8 cellular contexts compared by ENCODE assay signal in the genomic region with DNA sequence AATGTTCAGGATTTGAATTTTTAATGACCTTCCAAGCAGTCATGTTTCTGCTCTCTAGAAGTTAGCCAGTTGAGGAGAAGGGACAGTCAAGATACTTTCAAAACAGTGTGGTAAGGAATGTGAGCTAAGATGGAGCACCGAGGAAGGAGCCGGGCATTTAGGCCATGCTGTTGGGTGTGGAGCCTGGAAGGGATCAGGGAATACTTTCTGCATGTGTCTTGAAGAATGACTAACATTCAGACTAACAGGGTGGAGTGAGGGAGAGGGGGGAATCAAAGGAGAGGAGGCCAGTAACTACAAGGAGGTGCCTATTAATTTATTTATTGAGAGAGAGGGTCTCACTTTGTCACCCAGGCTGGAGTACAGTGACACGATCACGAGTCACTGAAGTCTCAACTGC. TPM values are rescaled to one million over a fixed set of nuclear protein-coding genes. Genes with fewer than 3 reads are reported as not detected.
DNase-seq lines count a peak whose midpoint lies in the region; ATAC-seq, FAIRE-seq and TF ChIP-seq lines count a peak whose summit lies in the region.
"Not testable (repeated sequence)": the region's sequence is repeated elsewhere in the genome, so short reads cannot be mapped to it uniquely, and the experiment has no call there.

No MANE protein-coding gene starts in this region.

- H3K4me1 Mint-ChIP-seq in GM23338; MCF 10A (ENCODE audit: insufficient read depth, unreplicated experiment): not testable (repeated sequence)
- H3K4me1 Mint-ChIP-seq in activated CD8-positive, alpha-beta memory T cell treated with anti-CD3 and anti-CD28 coated beads, Interleukin-2, amount 10 ng/mL, durations not matched to agents 7 days and 5 days = peaks cover 26% of the 10 kb centered on the region
- H3K4me1 Mint-ChIP-seq in naive B cell = peaks cover 16 to 79% (median 64%) of the 10 kb centered on the region in 3 donors
- peaks cover 64% of the 10 kb centered on the region for H3K4me1 Mint-ChIP-seq in stimulated activated naive CD8-positive, alpha-beta T cell treated with anti-CD3 and anti-CD28 coated beads, Interleukin-15, Interleukin-2, amounts not matched to agents 100 ng/mL and 50 ng/mL, for 24 hours (ENCODE audit: low read depth)

- ATAC-seq in GM23338; activated CD8-positive, alpha-beta memory T cell treated with anti-CD3 and anti-CD28 coated beads, Interleukin-2, amount 10 ng/mL, durations not matched to agents 7 days and 5 days; naive B cell (ENCODE audit: low read depth in 2 of 2): not testable (repeated sequence)

- intact Hi-C loops in MCF 10A (cut with micrococcal nuclease) = not testable (repeated sequence)

- not testable (repeated sequence) for TF ChIP-seq CTCF in AG10803 (conservative IDR thresholded peaks at IDR 0.05; ENCODE audit: low read length); GM23338 (conservative IDR thresholded peaks at IDR 0.05; ENCODE audit: low read depth in 2 of 2); MCF 10A (IDR thresholded peaks at IDR 0.05; ENCODE audit: unreplicated experiment); fibroblast of pulmonary artery (IDR thresholded peaks at IDR 0.05; ENCODE audit: low read length, missing control alignments)

- H3K27me3 Mint-ChIP-seq in GM23338 (ENCODE audit: insufficient read depth, low read depth, poor library complexity) = peaks cover 12% of the 10 kb centered on the region
- not testable (repeated sequence) for H3K27me3 Mint-ChIP-seq in activated CD8-positive, alpha-beta memory T cell treated with anti-CD3 and anti-CD28 coated beads, Interleukin-2, amount 10 ng/mL, durations not matched to agents 7 days and 5 days; MCF 10A (ENCODE audit: insufficient read depth, unreplicated experiment); naive B cell; stimulated activated naive CD8-positive, alpha-beta T cell treated with anti-CD3 and anti-CD28 coated beads, Interleukin-15, Interleukin-2, amounts not matched to agents 100 ng/mL and 50 ng/mL, for 24 hours

- FAIRE-seq in RCC 7860 (lab: Jason Lieb, UNC) = peak; percentile 82

- H4K20me1 ChIP-seq in GM23338 (replicated peaks; ENCODE audit: insufficient read depth) = not testable (repeated sequence)

- H2AFZ ChIP-seq in GM23338 = not testable (repeated sequence)

- H3K9me3 Mint-ChIP-seq in GM23338; activated CD8-positive, alpha-beta memory T cell treated with anti-CD3 and anti-CD28 coated beads, Interleukin-2, amount 10 ng/mL, durations not matched to agents 7 days and 5 days (ENCODE audit: low read depth); MCF 10A (ENCODE audit: unreplicated experiment); naive B cell; stimulated activated naive CD8-positive, alpha-beta T cell treated with anti-CD3 and anti-CD28 coated beads, Interleukin-15, Interleukin-2, amounts not matched to agents 100 ng/mL and 50 ng/mL, for 24 hours: not testable (repeated sequence)

- not testable (repeated sequence) for H3K36me3 Mint-ChIP-seq in GM23338 (ENCODE audit: low read depth); naive B cell; stimulated activated naive CD8-positive, alpha-beta T cell treated with anti-CD3 and anti-CD28 coated beads, Interleukin-15, Interleukin-2, amounts not matched to agents 100 ng/mL and 50 ng/mL, for 24 hours (ENCODE audit: low read depth)
- H3K36me3 Mint-ChIP-seq in activated CD8-positive, alpha-beta memory T cell treated with anti-CD3 and anti-CD28 coated beads, Interleukin-2, amount 10 ng/mL, durations not matched to agents 7 days and 5 days = peaks cover 10% of the 10 kb centered on the region
- H3K36me3 Mint-ChIP-seq in MCF 10A (ENCODE audit: insufficient read depth, unreplicated experiment) = peaks cover 57% of the 10 kb centered on the region

- DNase-seq in AG10803 (ENCODE audit: low read depth) = peak; percentile 77
- DNase-seq in GM23338 (ENCODE audit: low spot score); activated CD8-positive, alpha-beta memory T cell treated with anti-CD3 and anti-CD28 coated beads, Interleukin-2, amount 10 ng/mL, durations not matched to agents 7 days and 5 days; naive B cell: not testable (repeated sequence)
- DNase-seq in RCC 7860 (ENCODE audit: low spot score) = peak; percentile 68
- DNase-seq in MCF 10A (ENCODE audit: unreplicated experiment) = peak; percentile 39
- DNase-seq in fibroblast of pulmonary artery (ENCODE audit: low read depth) = peak; percentile 28

- not testable (repeated sequence) for H3K36me3 ChIP-seq in GM23338 (ENCODE audit: insufficient read depth)

- not testable (repeated sequence) for H3K9me2 ChIP-seq in GM23338 (ENCODE audit: insufficient read depth)

- H3K4me2 ChIP-seq in GM23338 = not testable (repeated sequence)

- not testable (repeated sequence) for H3K27me3 ChIP-seq in GM23338 (ENCODE audit: insufficient read depth)

- H3K4me3 ChIP-seq in AG10803 (ENCODE audit: low read length) (peak overlapping the region; percentile 91), fibroblast of pulmonary artery (replicated peaks; ENCODE audit: low read depth, low read length) (peak overlapping the region; percentile 30)
- not testable (repeated sequence) for H3K4me3 ChIP-seq in GM23338

- POLR2A ChIA-PET in MCF 10A (lab: Yijun Ruan, JAX) = interaction anchor here (0.7 to 5.4 kb wide), 12 partner anchors 14 to 1428 kb away, joined by 3 to 57 read pairs (median 4); partner anchors contain the start of genes KCTD7 and SBDS

- H3K79me2 ChIP-seq in GM23338 (replicated peaks; ENCODE audit: insufficient read depth) = peaks cover 67% of the 10 kb centered on the region

- not testable (repeated sequence) for H3K4me1 ChIP-seq in GM23338 (ENCODE audit: insufficient read depth)

- CTCF ChIA-PET in activated CD8-positive, alpha-beta memory T cell treated with anti-CD3 and anti-CD28 coated beads, Interleukin-2, amount 10 ng/mL, durations not matched to agents 7 days and 5 days (lab: Charles Lee) = interaction anchor here (0.9 kb wide), 1 partner anchor 30 kb away, joined by 5 read pairs; no protein-coding TSS in a partner anchor
- CTCF ChIA-PET in MCF 10A (lab: Yijun Ruan, JAX) = interaction anchor here (0.7 kb wide), 2 partner anchors 62 to 186 kb away, joined by 3 read pairs; no protein-coding TSS in a partner anchor

- BruUV-seq in MCF 10A (replicated peaks; lab: Mats Ljungman, UMichigan) = not testable (repeated sequence)

- H3K4me3 Mint-ChIP-seq in GM23338 (peak overlapping the region; percentile 34; the same call in 2 of the 3 replicates), MCF 10A (ENCODE audit: unreplicated experiment) (peak overlapping the region; percentile 90), naive B cell (peak overlapping the region; percentile 23 to 98 (median 96))
- not testable (repeated sequence) for H3K4me3 Mint-ChIP-seq in activated CD8-positive, alpha-beta memory T cell treated with anti-CD3 and anti-CD28 coated beads, Interleukin-2, amount 10 ng/mL, durations not matched to agents 7 days and 5 days
- H3K4me3 Mint-ChIP-seq in stimulated activated naive CD8-positive, alpha-beta T cell treated with anti-CD3 and anti-CD28 coated beads, Interleukin-15, Interleukin-2, amounts not matched to agents 100 ng/mL and 50 ng/mL, for 24 hours = peak overlapping the region; percentile 31

- not testable (repeated sequence) for H3F3A ChIP-seq in GM23338 (replicated peaks; ENCODE audit: low read depth)

- not testable (repeated sequence) for H3K27ac Mint-ChIP-seq in GM23338
- peak overlapping the region; percentile 68 for H3K27ac Mint-ChIP-seq in activated CD8-positive, alpha-beta memory T cell treated with anti-CD3 and anti-CD28 coated beads, Interleukin-2, amount 10 ng/mL, durations not matched to agents 7 days and 5 days
- H3K27ac Mint-ChIP-seq in MCF 10A (ENCODE audit: low read depth, unreplicated experiment) = peak overlapping the region; percentile 97
- H3K27ac Mint-ChIP-seq in naive B cell = peak overlapping the region; percentile 20 to 95 (median 88)
- H3K27ac Mint-ChIP-seq in stimulated activated naive CD8-positive, alpha-beta T cell treated with anti-CD3 and anti-CD28 coated beads, Interleukin-15, Interleukin-2, amounts not matched to agents 100 ng/mL and 50 ng/mL, for 24 hours = peak overlapping the region; percentile 28

- H3K27ac ChIP-seq in GM23338 (ENCODE audit: low read depth) = not testable (repeated sequence)

RNA-seq across cellular contexts. Expression of gene RABGEF1, which starts 1.8 kb away (rescaled TPM):
- total RNA-seq in GM23338 (2014; rRNA removed; shearing (Covaris generic)) = 15.7 and 17.5 TPM in 2 replicates
- 12.3 and 14.7 TPM in 2 replicates for polyA plus RNA-seq in GM23338 (2016; fragmentation: Nextera tagmentation; extraction: Ambion mirVana)
- 10 to 100 TPM; 21.7 to 25.6 TPM for total RNA-seq in activated CD8-positive, alpha-beta memory T cell treated with anti-CD3 and anti-CD28 coated beads, Interleukin-2, amount 10 ng/mL, durations not matched to agents 7 days and 5 days
- total RNA-seq in MCF 10A (2022) = 49.5 and 57.4 TPM in 2 replicates
- polyA plus RNA-seq in naive B cell (ENCODE audit: low read depth in 6 of 6) = 10 to 100 TPM; 44.8 to 67.3 (median 55.9) TPM
